In the genomic region with DNA sequence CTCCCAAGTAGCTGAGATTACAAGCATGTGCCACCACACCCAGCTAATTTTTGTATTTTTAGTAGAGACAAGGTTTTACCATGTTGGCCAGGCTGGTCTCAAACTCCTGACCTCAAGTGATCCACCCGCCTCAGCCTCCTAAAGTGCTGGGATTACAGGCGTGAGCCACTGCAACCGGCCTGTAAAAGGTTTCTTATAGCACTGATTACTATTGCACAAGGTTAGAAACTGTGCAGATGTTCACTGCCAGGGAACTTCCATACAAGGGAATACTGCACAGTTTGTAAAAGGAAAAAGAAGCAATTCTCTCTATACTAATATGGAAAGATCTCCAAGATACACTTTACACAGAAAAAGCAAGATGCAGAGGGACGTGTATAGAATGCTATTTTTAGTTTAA, we compare ENCODE assay signal across 1 cellular context.
A peak's percentile ranks its signal among the peaks of the same experiment; 100 is the strongest.
TF ChIP-seq lines count a peak whose summit lies in the region.
"Not testable (repeated sequence)": the region's sequence is repeated elsewhere in the genome, so short reads cannot be mapped to it uniquely, and the experiment has no call there.

No MANE protein-coding gene starts in this region.

TF ChIP-seq in K562, 482 proteins besides CTCF, POLR2A, EP300 and RAD21:
- not testable (repeated sequence) for TF ChIP-seq CEBPG (CRISPR knock-in tag; IDR thresholded peaks at IDR 0.05)
- TF ChIP-seq CEBPG (tag; conservative IDR thresholded peaks at IDR 0.05 in 1 of 2, IDR thresholded peaks at IDR 0.05 in 1 of 2), result peak in 1 of 2 experiments; percentile 37; a peak in 1 of 4 replicates
- TF ChIP-seq, protein P1, sequence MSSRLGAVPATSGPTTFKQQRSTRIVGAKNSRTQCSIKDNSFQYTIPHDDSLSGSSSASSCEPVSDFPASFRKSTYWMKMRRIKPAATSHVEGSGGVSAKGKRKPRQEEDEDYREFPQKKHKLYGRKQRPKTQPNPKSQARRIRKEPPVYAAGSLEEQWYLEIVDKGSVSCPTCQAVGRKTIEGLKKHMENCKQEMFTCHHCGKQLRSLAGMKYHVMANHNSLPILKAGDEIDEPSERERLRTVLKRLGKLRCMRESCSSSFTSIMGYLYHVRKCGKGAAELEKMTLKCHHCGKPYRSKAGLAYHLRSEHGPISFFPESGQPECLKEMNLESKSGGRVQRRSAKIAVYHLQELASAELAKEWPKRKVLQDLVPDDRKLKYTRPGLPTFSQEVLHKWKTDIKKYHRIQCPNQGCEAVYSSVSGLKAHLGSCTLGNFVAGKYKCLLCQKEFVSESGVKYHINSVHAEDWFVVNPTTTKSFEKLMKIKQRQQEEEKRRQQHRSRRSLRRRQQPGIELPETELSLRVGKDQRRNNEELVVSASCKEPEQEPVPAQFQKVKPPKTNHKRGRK (tag; IDR thresholded peaks at IDR 0.05), result peak; percentile 36; the same call in 1 of the 2 replicates
- 0 out of 4 replicates have a peak, but pooled peaks of 1 of the 2 experiments have one; percentile 28 for TF ChIP-seq KDM1A (IDR thresholded peaks at IDR 0.05)
- peak; percentile 81; the same call in 1 of the 2 replicates for TF ChIP-seq ZNF766 (CRISPR knock-in tag; conservative IDR thresholded peaks at IDR 0.05)
- peak; percentile 64; the same call in 1 of the 2 replicates for TF ChIP-seq CEBPB (tag; IDR thresholded peaks at IDR 0.05)
